In the genomic region with DNA sequence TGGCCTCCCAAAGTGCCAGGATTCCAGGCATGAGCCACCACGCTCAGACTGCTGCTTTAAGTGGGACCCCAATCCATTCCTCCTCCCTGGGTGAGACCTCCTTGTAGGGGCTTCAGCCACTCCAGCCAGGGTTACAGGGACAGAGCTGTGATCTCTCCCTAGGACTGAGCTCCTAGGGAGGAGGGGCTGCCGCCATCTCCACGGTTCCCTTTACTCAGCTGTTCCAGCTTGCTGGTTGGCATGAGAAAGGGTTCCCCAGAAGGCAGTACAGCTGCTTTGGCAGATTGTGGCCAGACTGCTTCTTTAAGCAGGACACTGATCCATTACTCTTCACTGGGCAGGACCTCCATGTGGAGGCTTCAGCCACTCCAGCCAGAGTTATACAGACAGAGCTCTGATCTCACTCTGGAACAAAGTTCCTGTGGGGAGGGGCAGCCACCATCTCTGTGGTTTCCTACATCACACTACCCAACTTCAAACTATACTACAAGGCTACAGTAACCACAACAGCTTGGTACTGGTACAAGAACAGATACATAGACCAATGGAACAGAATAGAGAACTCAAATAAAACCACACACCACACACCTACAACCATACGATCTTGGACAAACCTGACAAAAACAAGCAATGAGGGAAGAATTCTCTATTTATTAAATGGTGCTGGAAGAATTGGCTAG, we compare ENCODE assay signal across 1 cellular context.
TF ChIP-seq lines count a peak whose summit lies in the region.

No MANE protein-coding gene starts in this region.

TF ChIP-seq in GM12878, 131 proteins besides CTCF, POLR2A, EP300 and RAD21:
- TF ChIP-seq PML (IDR thresholded peaks at IDR 0.05; ENCODE audit: low read length): no peak
- no peak for TF ChIP-seq ZNF24 (IDR thresholded peaks at IDR 0.05)
- TF ChIP-seq, protein P1, sequence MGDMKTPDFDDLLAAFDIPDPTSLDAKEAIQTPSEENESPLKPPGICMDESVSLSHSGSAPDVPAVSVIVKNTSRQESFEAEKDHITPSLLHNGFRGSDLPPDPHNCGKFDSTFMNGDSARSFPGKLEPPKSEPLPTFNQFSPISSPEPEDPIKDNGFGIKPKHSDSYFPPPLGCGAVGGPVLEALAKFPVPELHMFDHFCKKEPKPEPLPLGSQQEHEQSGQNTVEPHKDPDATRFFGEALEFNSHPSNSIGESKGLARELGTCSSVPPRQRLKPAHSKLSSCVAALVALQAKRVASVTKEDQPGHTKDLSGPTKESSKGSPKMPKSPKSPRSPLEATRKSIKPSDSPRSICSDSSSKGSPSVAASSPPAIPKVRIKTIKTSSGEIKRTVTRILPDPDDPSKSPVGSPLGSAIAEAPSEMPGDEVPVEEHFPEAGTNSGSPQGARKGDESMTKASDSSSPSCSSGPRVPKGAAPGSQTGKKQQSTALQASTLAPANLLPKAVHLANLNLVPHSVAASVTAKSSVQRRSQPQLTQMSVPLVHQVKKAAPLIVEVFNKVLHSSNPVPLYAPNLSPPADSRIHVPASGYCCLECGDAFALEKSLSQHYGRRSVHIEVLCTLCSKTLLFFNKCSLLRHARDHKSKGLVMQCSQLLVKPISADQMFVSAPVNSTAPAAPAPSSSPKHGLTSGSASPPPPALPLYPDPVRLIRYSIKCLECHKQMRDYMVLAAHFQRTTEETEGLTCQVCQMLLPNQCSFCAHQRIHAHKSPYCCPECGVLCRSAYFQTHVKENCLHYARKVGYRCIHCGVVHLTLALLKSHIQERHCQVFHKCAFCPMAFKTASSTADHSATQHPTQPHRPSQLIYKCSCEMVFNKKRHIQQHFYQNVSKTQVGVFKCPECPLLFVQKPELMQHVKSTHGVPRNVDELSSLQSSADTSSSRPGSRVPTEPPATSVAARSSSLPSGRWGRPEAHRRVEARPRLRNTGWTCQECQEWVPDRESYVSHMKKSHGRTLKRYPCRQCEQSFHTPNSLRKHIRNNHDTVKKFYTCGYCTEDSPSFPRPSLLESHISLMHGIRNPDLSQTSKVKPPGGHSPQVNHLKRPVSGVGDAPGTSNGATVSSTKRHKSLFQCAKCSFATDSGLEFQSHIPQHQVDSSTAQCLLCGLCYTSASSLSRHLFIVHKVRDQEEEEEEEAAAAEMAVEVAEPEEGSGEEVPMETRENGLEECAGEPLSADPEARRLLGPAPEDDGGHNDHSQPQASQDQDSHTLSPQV (IDR thresholded peaks at IDR 0.05): no peak
- TF ChIP-seq NFYA (IDR thresholded peaks at IDR 0.05; ENCODE audit: borderline replicate concordance, low read depth, low read length): no peak
- TF ChIP-seq IKZF1 (conservative IDR thresholded peaks at IDR 0.05): no peak
- TF ChIP-seq, protein P2, sequence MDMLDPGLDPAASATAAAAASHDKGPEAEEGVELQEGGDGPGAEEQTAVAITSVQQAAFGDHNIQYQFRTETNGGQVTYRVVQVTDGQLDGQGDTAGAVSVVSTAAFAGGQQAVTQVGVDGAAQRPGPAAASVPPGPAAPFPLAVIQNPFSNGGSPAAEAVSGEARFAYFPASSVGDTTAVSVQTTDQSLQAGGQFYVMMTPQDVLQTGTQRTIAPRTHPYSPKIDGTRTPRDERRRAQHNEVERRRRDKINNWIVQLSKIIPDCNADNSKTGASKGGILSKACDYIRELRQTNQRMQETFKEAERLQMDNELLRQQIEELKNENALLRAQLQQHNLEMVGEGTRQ (IDR thresholded peaks at IDR 0.05; ENCODE audit: borderline replicate concordance, low read depth, low read length): no peak
- TF ChIP-seq TCF3 (IDR thresholded peaks at IDR 0.05; ENCODE audit: borderline replicate concordance, insufficient read depth, low read depth, low read length): no peak
- no peak for TF ChIP-seq KDM1A (IDR thresholded peaks at IDR 0.05; ENCODE audit: borderline replicate concordance)
- TF ChIP-seq, protein P3, sequence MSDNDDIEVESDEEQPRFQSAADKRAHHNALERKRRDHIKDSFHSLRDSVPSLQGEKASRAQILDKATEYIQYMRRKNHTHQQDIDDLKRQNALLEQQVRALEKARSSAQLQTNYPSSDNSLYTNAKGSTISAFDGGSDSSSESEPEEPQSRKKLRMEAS (IDR thresholded peaks at IDR 0.05; ENCODE audit: low read depth, low read length): no peak
- TF ChIP-seq BMI1 (IDR thresholded peaks at IDR 0.05; ENCODE audit: borderline replicate concordance): no peak
- TF ChIP-seq, protein P4, sequence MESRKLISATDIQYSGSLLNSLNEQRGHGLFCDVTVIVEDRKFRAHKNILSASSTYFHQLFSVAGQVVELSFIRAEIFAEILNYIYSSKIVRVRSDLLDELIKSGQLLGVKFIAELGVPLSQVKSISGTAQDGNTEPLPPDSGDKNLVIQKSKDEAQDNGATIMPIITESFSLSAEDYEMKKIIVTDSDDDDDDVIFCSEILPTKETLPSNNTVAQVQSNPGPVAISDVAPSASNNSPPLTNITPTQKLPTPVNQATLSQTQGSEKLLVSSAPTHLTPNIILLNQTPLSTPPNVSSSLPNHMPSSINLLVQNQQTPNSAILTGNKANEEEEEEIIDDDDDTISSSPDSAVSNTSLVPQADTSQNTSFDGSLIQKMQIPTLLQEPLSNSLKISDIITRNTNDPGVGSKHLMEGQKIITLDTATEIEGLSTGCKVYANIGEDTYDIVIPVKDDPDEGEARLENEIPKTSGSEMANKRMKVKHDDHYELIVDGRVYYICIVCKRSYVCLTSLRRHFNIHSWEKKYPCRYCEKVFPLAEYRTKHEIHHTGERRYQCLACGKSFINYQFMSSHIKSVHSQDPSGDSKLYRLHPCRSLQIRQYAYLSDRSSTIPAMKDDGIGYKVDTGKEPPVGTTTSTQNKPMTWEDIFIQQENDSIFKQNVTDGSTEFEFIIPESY (IDR thresholded peaks at IDR 0.05): no peak
- TF ChIP-seq ZNF622 (IDR thresholded peaks at IDR 0.05): no peak
- TF ChIP-seq ETV6 (conservative IDR thresholded peaks at IDR 0.05 in 1 of 2, IDR thresholded peaks at IDR 0.05 in 1 of 2; ENCODE audit: borderline replicate concordance in 1 of 2, low read depth in 1 of 2): no peak
- TF ChIP-seq ZNF217 (IDR thresholded peaks at IDR 0.05): no peak
- TF ChIP-seq, protein P5, sequence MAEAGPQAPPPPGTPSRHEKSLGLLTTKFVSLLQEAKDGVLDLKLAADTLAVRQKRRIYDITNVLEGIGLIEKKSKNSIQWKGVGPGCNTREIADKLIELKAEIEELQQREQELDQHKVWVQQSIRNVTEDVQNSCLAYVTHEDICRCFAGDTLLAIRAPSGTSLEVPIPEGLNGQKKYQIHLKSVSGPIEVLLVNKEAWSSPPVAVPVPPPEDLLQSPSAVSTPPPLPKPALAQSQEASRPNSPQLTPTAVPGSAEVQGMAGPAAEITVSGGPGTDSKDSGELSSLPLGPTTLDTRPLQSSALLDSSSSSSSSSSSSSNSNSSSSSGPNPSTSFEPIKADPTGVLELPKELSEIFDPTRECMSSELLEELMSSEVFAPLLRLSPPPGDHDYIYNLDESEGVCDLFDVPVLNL (IDR thresholded peaks at IDR 0.05; ENCODE audit: low read depth, low read length): no peak
- TF ChIP-seq CBFB (IDR thresholded peaks at IDR 0.05; ENCODE audit: low read depth): no peak
- TF ChIP-seq SMARCA5 (IDR thresholded peaks at IDR 0.05): no peak
- no peak for TF ChIP-seq POLR2AphosphoS2 (IDR thresholded peaks at IDR 0.05; ENCODE audit: low read depth, low read length)
- TF ChIP-seq, protein P6, sequence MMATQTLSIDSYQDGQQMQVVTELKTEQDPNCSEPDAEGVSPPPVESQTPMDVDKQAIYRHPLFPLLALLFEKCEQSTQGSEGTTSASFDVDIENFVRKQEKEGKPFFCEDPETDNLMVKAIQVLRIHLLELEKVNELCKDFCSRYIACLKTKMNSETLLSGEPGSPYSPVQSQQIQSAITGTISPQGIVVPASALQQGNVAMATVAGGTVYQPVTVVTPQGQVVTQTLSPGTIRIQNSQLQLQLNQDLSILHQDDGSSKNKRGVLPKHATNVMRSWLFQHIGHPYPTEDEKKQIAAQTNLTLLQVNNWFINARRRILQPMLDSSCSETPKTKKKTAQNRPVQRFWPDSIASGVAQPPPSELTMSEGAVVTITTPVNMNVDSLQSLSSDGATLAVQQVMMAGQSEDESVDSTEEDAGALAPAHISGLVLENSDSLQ (IDR thresholded peaks at IDR 0.05): no peak
TF ChIP-seq in GM12878: peak in this region for 0.
